Comparison of ENCODE assay signal across 26 cellular contexts in the genomic region with DNA sequence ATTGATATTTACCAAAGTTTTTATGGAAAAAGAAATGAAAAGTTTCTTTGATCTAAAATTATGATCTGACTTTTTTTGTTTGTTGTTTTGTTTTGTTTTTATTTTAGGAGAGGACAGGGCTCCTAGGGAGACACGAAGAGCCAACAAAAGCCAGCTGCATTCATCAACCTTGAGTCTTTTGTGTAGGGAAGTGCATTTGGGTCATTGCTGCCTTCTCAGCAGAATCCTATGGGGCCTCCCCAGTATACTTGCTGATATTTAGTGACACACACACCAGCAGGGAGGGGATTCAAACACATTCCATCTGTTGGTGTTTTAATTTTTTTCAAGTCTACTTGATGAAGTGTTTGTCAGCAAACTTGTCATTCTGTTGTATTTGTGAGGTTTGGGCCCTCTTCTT.
DNase-seq lines count a peak whose midpoint lies in the region; ATAC-seq and TF ChIP-seq lines count a peak whose summit lies in the region.
"Had no signal": no experiment of that assay in that cellular context is flagged by ENCODE, and none has a peak within 500 bp of the region (broad histone marks: within the 10 kb centered on the region; RNA-seq: fewer than 3 reads in every experiment).

No MANE protein-coding gene starts in this region.

- no peaks in the 10 kb centered on the region for H3K36me3 Mint-ChIP-seq in glutamatergic neuron (ENCODE audit: unreplicated experiment)
- H3K36me3 Mint-ChIP-seq: CD14-positive monocyte; CD8-positive, alpha-beta memory T cell had no signal

- peak overlapping the region; percentile 64 for H3K27ac Mint-ChIP-seq in glutamatergic neuron (ENCODE audit: unreplicated experiment)
- H3K27ac Mint-ChIP-seq: CD14-positive monocyte; CD8-positive, alpha-beta memory T cell had no signal

- H3K9me3 Mint-ChIP-seq in glutamatergic neuron (ENCODE audit: unreplicated experiment), result no peaks in the 10 kb centered on the region
- H3K9me3 Mint-ChIP-seq: CD8-positive, alpha-beta memory T cell had no signal

- H3K4me3 Mint-ChIP-seq in glutamatergic neuron (ENCODE audit: unreplicated experiment), result peak overlapping the region; percentile 26
- H3K4me3 Mint-ChIP-seq: CD14-positive monocyte; CD8-positive, alpha-beta memory T cell had no signal

- H3K4me3 ChIP-seq in neuron (ENCODE audit: low read length), result no peak overlapping the region
- H3K4me3 ChIP-seq: GM23248, SJSA1 had no signal

- H3K27me3 Mint-ChIP-seq in glutamatergic neuron (ENCODE audit: unreplicated experiment), result peaks cover 2% of the 10 kb centered on the region
- H3K27me3 Mint-ChIP-seq: CD8-positive, alpha-beta memory T cell had no signal

- DNase-seq in DMS 273 (lab: John Stamatoyannopoulos, UW; ENCODE audit: unreplicated experiment), result peak; percentile 66
- DNase-seq in DMS 273 treated with DMSO at 0.1 percent for 48 hours (lab: John Stamatoyannopoulos, UW), result no peak
- peak; percentile 76 for DNase-seq in NCI-H446 treated with DMSO at 0.1 percent for 48 hours (lab: John Stamatoyannopoulos, UW)
- no peak for DNase-seq in glutamatergic neuron
- no peak for DNase-seq in OCI-M1 (lab: John Stamatoyannopoulos, UW)
- DNase-seq in occipital lobe (lab: John Stamatoyannopoulos, UW), result no peak
- DNase-seq: ACHN; BE2C; CD8-positive, alpha-beta memory T cell; DMS153; DND-41; GM23248; HCEC 1CT; IMR-90; MM.1S; NCI-H1048; NCI-H187; NCI-H2081 treated with DMSO at 0.1 percent for 48 hours; NCI-H774; NK-92 treated with Interleukin-12 subunit alpha and Interleukin-12 subunit beta, amount 100 ng/mL, for 24 hours; Right ventricle myocardium superior; RPMI8226 had no signal

- no peak for ATAC-seq in GM21381 (IDR thresholded peaks at IDR 0.05; ENCODE audit: unreplicated experiment)

- no peaks in the 10 kb centered on the region for H3K36me3 ChIP-seq in neuron (ENCODE audit: insufficient read depth, low read length)
- H3K36me3 ChIP-seq: BE2C, SJSA1 had no signal

- no peak for TF ChIP-seq CTCF in glutamatergic neuron (IDR thresholded peaks at IDR 0.05; ENCODE audit: partially characterized antibody, unreplicated experiment)

- peaks cover 20% of the 10 kb centered on the region for H3K4me1 ChIP-seq in neuron (ENCODE audit: insufficient read depth, low read length)
- H3K4me1 ChIP-seq: SJSA1 had no signal

- peaks cover 30% of the 10 kb centered on the region for H3K4me1 Mint-ChIP-seq in glutamatergic neuron (ENCODE audit: low read depth, unreplicated experiment)
- H3K4me1 Mint-ChIP-seq: CD14-positive monocyte; CD8-positive, alpha-beta memory T cell had no signal

- H3K9me3 ChIP-seq in neuron (ENCODE audit: low read length), result no peaks in the 10 kb centered on the region
- H3K9me3 ChIP-seq: BE2C, SJSA1 had no signal

- H3K27me3 ChIP-seq in neuron (ENCODE audit: insufficient read depth, low read length), result no peaks in the 10 kb centered on the region
- H3K27me3 ChIP-seq: BE2C, SJSA1 had no signal

- peak overlapping the region; percentile 84 for H2AFZ ChIP-seq in neuron (ENCODE audit: low read depth, low read length)
- H2AFZ ChIP-seq: GM23248 had no signal

Comparison
In these comparisons a context has a peak if more than half of its experiments do, and no peak if none do; other contexts are left out.
1. DNase-seq: peak in DMS 273 (single experiment) and NCI-H446 treated with DMSO at 0.1 percent for 48 hours (single experiment); none in DMS 273 treated with DMSO at 0.1 percent for 48 hours (single experiment), glutamatergic neuron (single experiment), OCI-M1 (single experiment) and occipital lobe (single experiment).